ENCODE assay signal across 27 cellular contexts in the genomic region with DNA sequence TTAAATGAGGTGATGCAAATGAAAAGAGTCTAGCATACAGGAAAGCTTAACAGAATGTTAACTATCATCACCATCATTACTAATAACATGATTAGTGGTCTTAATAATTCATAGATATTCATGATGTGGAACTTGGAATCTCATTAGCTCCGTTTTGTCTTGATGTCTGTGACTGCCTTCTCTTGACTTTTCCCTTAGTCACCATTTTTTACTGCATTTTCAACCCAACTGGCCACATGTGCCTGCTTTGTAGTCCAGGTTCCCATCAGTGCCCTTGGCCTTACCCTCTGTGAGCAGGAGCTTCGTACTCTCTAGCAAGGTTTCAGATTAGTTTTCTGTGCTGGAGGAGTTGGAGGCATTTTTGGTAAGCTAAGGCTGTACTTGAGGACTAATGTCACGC.
"Had no signal": no experiment of that assay in that cellular context is flagged by ENCODE, and none has a peak within 500 bp of the region (broad histone marks: within the 10 kb centered on the region; RNA-seq: fewer than 3 reads in every experiment).

No MANE protein-coding gene starts in this region.

- FAIRE-seq: keratinocyte, TTC549, urothelium cell line had no signal

- H3K36me3 Mint-ChIP-seq: activated naive CD8-positive, alpha-beta T cell; naive thymus-derived CD4-positive, alpha-beta T cell had no signal

- H3K79me2 ChIP-seq: parathyroid adenoma had no signal

- H2AFZ ChIP-seq: parathyroid adenoma had no signal

- DNase-seq: activated CD4-positive, alpha-beta T cell treated with anti-CD3 and anti-CD28 coated beads for 48 hours; activated CD4-positive, alpha-beta T cell treated with anti-CD3 and anti-CD28 coated beads, Interleukin-2, amount 50 U/mL, for 48 hours; activated CD8-positive, alpha-beta memory T cell treated with anti-CD3 and anti-CD28 coated beads for 24 hours; activated effector memory CD4-positive, alpha-beta T cell treated with Interleukin-2 at 50 U/mL for 16 hours; activated naive CD4-positive, alpha-beta T cell treated with Interleukin-2 at 50 U/mL for 16 hours; caudate nucleus; gastrocnemius medialis; hippocampal formation; midbrain; naive thymus-derived CD4-positive, alpha-beta T cell; nucleus accumbens; psoas muscle; stimulated activated CD4-positive, alpha-beta T cell treated with anti-CD3 and anti-CD28 coated beads, Interleukin-15, amount 100 ng/mL, for 24 hours; stimulated activated naive CD4-positive, alpha-beta T cell; SW 1271; T-helper 9 cell; transverse colon had no signal

- H3K27me3 ChIP-seq: ascending aorta, gastrocnemius medialis, suprapubic skin, transverse colon had no signal

- H3K4me1 Mint-ChIP-seq: endodermal cell had no signal

- H3K4me1 ChIP-seq: ascending aorta, gastrocnemius medialis, psoas muscle, suprapubic skin had no signal

- H3K36me3 ChIP-seq: ascending aorta, gastrocnemius medialis, suprapubic skin, transverse colon had no signal

- H3K9ac ChIP-seq: parathyroid adenoma had no signal

- H3K9me3 ChIP-seq: ascending aorta, gastrocnemius medialis, psoas muscle, suprapubic skin, transverse colon had no signal

- H3K4me3 ChIP-seq: ascending aorta, gastrocnemius medialis, psoas muscle, suprapubic skin, transverse colon had no signal

- H3K9me3 Mint-ChIP-seq: endodermal cell; naive thymus-derived CD4-positive, alpha-beta T cell; T-helper 1 cell treated with Interleukin-12 subunit alpha and Interleukin-12 subunit beta and Interleukin-4 antibody, amounts not matched to agents 30 μg/mL and 1 μg/mL, for 36 hours had no signal

- H3K27ac Mint-ChIP-seq: activated naive CD8-positive, alpha-beta T cell; endodermal cell; naive thymus-derived CD4-positive, alpha-beta T cell; T-helper 1 cell treated with Interleukin-12 subunit alpha and Interleukin-12 subunit beta and Interleukin-4 antibody, amounts not matched to agents 30 μg/mL and 1 μg/mL, for 36 hours had no signal

- ATAC-seq: gastrocnemius medialis, psoas muscle had no signal

- H3K27ac ChIP-seq: ascending aorta, gastrocnemius medialis, parathyroid adenoma, psoas muscle, suprapubic skin, transverse colon, VCaP had no signal

- H3K4me3 Mint-ChIP-seq: activated naive CD8-positive, alpha-beta T cell; endodermal cell; naive thymus-derived CD4-positive, alpha-beta T cell; T-helper 1 cell treated with Interleukin-12 subunit alpha and Interleukin-12 subunit beta and Interleukin-4 antibody, amounts not matched to agents 30 μg/mL and 1 μg/mL, for 36 hours had no signal
